ENCODE assay signal across 10 cellular contexts in genomic region chr15:59295742-59296090, GRCh38.
DNase-seq lines count a peak whose midpoint lies in the region; ATAC-seq and TF ChIP-seq lines count a peak whose summit lies in the region.
"Had no signal": no experiment of that assay in that cellular context is flagged by ENCODE, and none has a peak within 500 bp of the region (broad histone marks: within the 10 kb centered on the region; RNA-seq: fewer than 3 reads in every experiment).

No MANE protein-coding gene starts in this region.

- peak overlapping the region in 1 of 2 donors; percentile 78 for H3K9ac ChIP-seq in colonic mucosa (ENCODE audit: low read depth in 2 of 2, low read length in 2 of 2)

- no peak for TF ChIP-seq EP300 in transverse colon (IDR thresholded peaks at IDR 0.05; ENCODE audit: low read depth)

- WGBS in transverse colon (ENCODE audit: low coverage in 1 of 2), 2 donors, result 49 to 78% methylated on average over 2 to 4 of the region's 4 CpGs

- no peaks in the 10 kb centered on the region for H3K27me3 ChIP-seq in colonic mucosa
- no peaks in the 10 kb centered on the region for H3K27me3 ChIP-seq in transverse colon

- no peak for TF ChIP-seq POLR2A in transverse colon (IDR thresholded peaks at IDR 0.05)

- no peak for TF ChIP-seq CTCF in colonic mucosa (IDR thresholded peaks at IDR 0.05)
- TF ChIP-seq CTCF in transverse colon (IDR thresholded peaks at IDR 0.05), result no peak

- H3K36me3 ChIP-seq in colonic mucosa, result no peaks in the 10 kb centered on the region
- H3K36me3 ChIP-seq in transverse colon, result no peaks in the 10 kb centered on the region

- DNase-seq in NCI-H2107 treated with DMSO at 0.1 percent for 48 hours (lab: John Stamatoyannopoulos, UW; ENCODE audit: unreplicated experiment) (peak; percentile 6), NCI-H2107 (lab: John Stamatoyannopoulos, UW) (no peak), colonic mucosa (no peak), myocyte (ENCODE audit: low read depth) (peak; percentile 32), transverse colon (no peak), A172 (ENCODE audit: low spot score) (no peak)
- DNase-seq: activated CD4-positive, alpha-beta T cell treated with anti-CD3 and anti-CD28 coated beads for 36 hours; OCI-M1 had no signal

- intact Hi-C loops in colonic mucosa (cut with DNase I), result no loop called here
- intact Hi-C loops in transverse colon (cut with DNase I; ENCODE audit: low total_unique reads), result no loop called here

- H3K4me3 ChIP-seq in colonic mucosa, result no peak overlapping the region
- H3K4me3 ChIP-seq in transverse colon, result no peak overlapping the region

- H3K27ac ChIP-seq in colonic mucosa, result peak overlapping the region; percentile 22
- H3K27ac ChIP-seq in transverse colon, result peak overlapping the region; percentile 67 to 76 (median 74)

- H3K9me3 ChIP-seq in colonic mucosa, result no peaks in the 10 kb centered on the region
- no peaks in the 10 kb centered on the region for H3K9me3 ChIP-seq in transverse colon

- in situ Hi-C loops in transverse colon (cut with MboI; ENCODE audit: low pct_ligation_motif_present in 1 of 4, low pct_unique_long_range_greater_than_20kb in 1 of 4, low sequenced_read_pairs in 3 of 4), result no loop called here

- ATAC-seq in GM18870 (IDR thresholded peaks at IDR 0.05; ENCODE audit: unreplicated experiment) (no peak), HG03521 (IDR thresholded peaks at IDR 0.05; ENCODE audit: unreplicated experiment) (no peak)
- ATAC-seq: activated CD4-positive, alpha-beta T cell treated with anti-CD3 and anti-CD28 coated beads for 36 hours had no signal

- H3K4me1 ChIP-seq in colonic mucosa (peaks cover 19% of the 10 kb centered on the region), transverse colon (peaks cover 10 to 76% (median 42%) of the 10 kb centered on the region in 4 donors)

Comparison
In these comparisons a context has a peak if more than half of its experiments do, and no peak if none do; other contexts are left out.
1. DNase-seq: peak in NCI-H2107 treated with DMSO at 0.1 percent for 48 hours (single experiment) and myocyte (single experiment); none in NCI-H2107 (single experiment), colonic mucosa (single experiment), transverse colon (single experiment) and A172 (single experiment).